Comparison of ENCODE assay signal across 9 cellular contexts in genomic region chr6:149140137-149140909, GRCh38.
DNase-seq lines count a peak whose midpoint lies in the region; ATAC-seq, FAIRE-seq and TF ChIP-seq lines count a peak whose summit lies in the region.
"Had no signal": no experiment of that assay in that cellular context is flagged by ENCODE, and none has a peak within 500 bp of the region (broad histone marks: within the 10 kb centered on the region; RNA-seq: fewer than 3 reads in every experiment).

No MANE protein-coding gene starts in this region.

- ATAC-seq in GM21825 (IDR thresholded peaks at IDR 0.05; ENCODE audit: unreplicated experiment) = peak; percentile 82

- peak overlapping the region; percentile 81 for H3K4me3 Mint-ChIP-seq in T-helper 1 cell treated with Interleukin-12 subunit alpha and Interleukin-12 subunit beta and Interleukin-4 antibody, amounts not matched to agents 30 μg/mL and 1 μg/mL, for 36 hours
- H3K4me3 Mint-ChIP-seq in MCF 10A (ENCODE audit: unreplicated experiment) = no peak overlapping the region

- H3K9ac ChIP-seq in endothelial cell of umbilical vein (replicated peaks; ENCODE audit: extremely low read depth, insufficient read depth, low read length) = no peak overlapping the region

- no peaks in the 10 kb centered on the region for H3K27me3 Mint-ChIP-seq in T-helper 1 cell treated with Interleukin-12 subunit alpha and Interleukin-12 subunit beta and Interleukin-4 antibody, amounts not matched to agents 30 μg/mL and 1 μg/mL, for 36 hours (ENCODE audit: low read depth)
- H3K27me3 Mint-ChIP-seq in MCF 10A (ENCODE audit: insufficient read depth, unreplicated experiment) = no peaks in the 10 kb centered on the region

- peaks cover 0 to 3% of the 10 kb centered on the region in 2 experiments for H3K27me3 ChIP-seq in endothelial cell of umbilical vein (ENCODE audit: control insufficient read depth in 2 of 2, insufficient read depth in 2 of 2, low read length in 2 of 2)
- H3K27me3 ChIP-seq: pancreas had no signal

- no peaks in the 10 kb centered on the region for H3K9me3 ChIP-seq in endothelial cell of umbilical vein (replicated peaks; ENCODE audit: control insufficient read depth, insufficient read depth, low read length)
- H3K9me3 ChIP-seq: pancreas had no signal

- H3K9me3 Mint-ChIP-seq in T-helper 1 cell treated with Interleukin-12 subunit alpha and Interleukin-12 subunit beta and Interleukin-4 antibody, amounts not matched to agents 30 μg/mL and 1 μg/mL, for 36 hours = peaks cover 16% of the 10 kb centered on the region
- no peaks in the 10 kb centered on the region for H3K9me3 Mint-ChIP-seq in MCF 10A (ENCODE audit: unreplicated experiment)

- H3K79me2 ChIP-seq in endothelial cell of umbilical vein (ENCODE audit: control insufficient read depth, insufficient read depth, low read length) = no peaks in the 10 kb centered on the region

- dilution Hi-C loops in endothelial cell of umbilical vein (cut with MboI; ENCODE audit: extremely low pct_ligation_motif_present, low sequenced_read_pairs) = no loop called here

- TF ChIP-seq CTCF in GM10248 (IDR thresholded peaks at IDR 0.05; ENCODE audit: control extremely low read depth, extremely low read depth, low read depth, missing control alignments) (no peak), endothelial cell of umbilical vein (IDR thresholded peaks at IDR 0.05; ENCODE audit: extremely low read depth in 1 of 2, insufficient read depth in 1 of 2, low read depth in 1 of 2, low read length in 2 of 2) (no peak), MCF 10A (IDR thresholded peaks at IDR 0.05; ENCODE audit: unreplicated experiment) (no peak)

- H3K36me3 ChIP-seq in endothelial cell of umbilical vein (ENCODE audit: control insufficient read depth in 2 of 2, extremely low read depth in 1 of 2, insufficient read depth in 2 of 2, low read length in 2 of 2) = no peaks in the 10 kb centered on the region
- no peaks in the 10 kb centered on the region for H3K36me3 ChIP-seq in urinary bladder (ENCODE audit: insufficient read depth)
- H3K36me3 ChIP-seq: pancreas had no signal

- CTCF ChIA-PET in GM10248 (lab: Yijun Ruan, JAX) (interaction anchor here (0.9 to 2.1 kb wide), 5 partner anchors 9 to 58 kb away, joined by 3 to 12 read pairs (median 3); no protein-coding TSS in a partner anchor), endothelial cell of umbilical vein (lab: Charles Lee) (no interaction called here), MCF 10A (lab: Yijun Ruan, JAX) (no interaction called here)

- H4K20me1 ChIP-seq in endothelial cell of umbilical vein (replicated peaks; ENCODE audit: control insufficient read depth, extremely low read depth, insufficient read depth, low read length) = no peaks in the 10 kb centered on the region

- no peak overlapping the region for H3K4me2 ChIP-seq in endothelial cell of umbilical vein (ENCODE audit: insufficient read depth, low read length)

- WGBS in urinary bladder = 58% methylated on average over 12 of the region's 12 CpGs

- H3K36me3 Mint-ChIP-seq in T-helper 1 cell treated with Interleukin-12 subunit alpha and Interleukin-12 subunit beta and Interleukin-4 antibody, amounts not matched to agents 30 μg/mL and 1 μg/mL, for 36 hours (ENCODE audit: low read depth) = peaks cover 29% of the 10 kb centered on the region
- no peaks in the 10 kb centered on the region for H3K36me3 Mint-ChIP-seq in MCF 10A (ENCODE audit: insufficient read depth, unreplicated experiment)

- peak overlapping the region; percentile 99 for H3K27ac Mint-ChIP-seq in T-helper 1 cell treated with Interleukin-12 subunit alpha and Interleukin-12 subunit beta and Interleukin-4 antibody, amounts not matched to agents 30 μg/mL and 1 μg/mL, for 36 hours
- H3K27ac Mint-ChIP-seq in MCF 10A (ENCODE audit: low read depth, unreplicated experiment) = no peak overlapping the region

- BruUV-seq in endothelial cell of umbilical vein (replicated peaks; lab: Mats Ljungman, UMichigan) (no TSS peak), MCF 10A (replicated peaks; lab: Mats Ljungman, UMichigan) (no TSS peak)

- peak; percentile 37 for FAIRE-seq in endothelial cell of umbilical vein (lab: Jason Lieb, UNC)
- FAIRE-seq: pancreas had no signal

- H3K27ac ChIP-seq in endothelial cell of umbilical vein (ENCODE audit: insufficient read depth, low read depth, low read length) (no peak overlapping the region), urinary bladder (ENCODE audit: low read depth) (peak overlapping the region; percentile 6)

- intact Hi-C loops in endothelial cell of umbilical vein (cut with micrococcal nuclease) = no loop called here
- intact Hi-C loops in MCF 10A (cut with micrococcal nuclease) = no loop called here

- H3K4me1 ChIP-seq in endothelial cell of umbilical vein (ENCODE audit: control insufficient read depth, extremely low read depth, insufficient read depth, low read length) = no peaks in the 10 kb centered on the region
- no peaks in the 10 kb centered on the region for H3K4me1 ChIP-seq in urinary bladder (ENCODE audit: insufficient read depth)

- TF ChIP-seq POLR2A in endothelial cell of umbilical vein (IDR thresholded peaks at IDR 0.05; ENCODE audit: low read depth, low read length) = no peak

- H3K4me1 Mint-ChIP-seq in T-helper 1 cell treated with Interleukin-12 subunit alpha and Interleukin-12 subunit beta and Interleukin-4 antibody, amounts not matched to agents 30 μg/mL and 1 μg/mL, for 36 hours (ENCODE audit: low read depth) = peaks cover 42% of the 10 kb centered on the region
- no peaks in the 10 kb centered on the region for H3K4me1 Mint-ChIP-seq in MCF 10A (ENCODE audit: insufficient read depth, unreplicated experiment)

- POLR2A ChIA-PET in GM10248 (lab: Yijun Ruan, JAX) = no interaction called here
- POLR2A ChIA-PET in endothelial cell of umbilical vein (lab: Charles Lee) = no interaction called here
- POLR2A ChIA-PET in MCF 10A (lab: Yijun Ruan, JAX) = no interaction called here

- no peak overlapping the region for H2AFZ ChIP-seq in endothelial cell of umbilical vein (ENCODE audit: low read depth, low read length)

- H3K4me3 ChIP-seq in endothelial cell of umbilical vein (replicated peaks in 1 of 3; ENCODE audit: insufficient read depth in 1 of 3, low read depth in 1 of 3, low read length in 3 of 3) (no peak overlapping the region), urinary bladder (ENCODE audit: low read depth, low read length) (no peak overlapping the region)
- H3K4me3 ChIP-seq: pancreas had no signal

- DNase-seq in GM10248 (ENCODE audit: extremely low spot score) (peak; percentile 42), endothelial cell of umbilical vein (ENCODE audit: low read depth, low spot score) (peak; percentile 38), NCI-H1436 treated with DMSO at 0.1 percent for 48 hours (lab: John Stamatoyannopoulos, UW) (no peak), MCF 10A (ENCODE audit: unreplicated experiment) (no peak), HPDE6-E6E7 (ENCODE audit: extremely low spot score) (no peak)
- DNase-seq: pancreas had no signal

- H3K9me1 ChIP-seq in endothelial cell of umbilical vein (replicated peaks; ENCODE audit: control insufficient read depth, extremely low read depth, insufficient read depth, low read length) = no peaks in the 10 kb centered on the region

TF ChIP-seq in endothelial cell of umbilical vein, 7 proteins besides CTCF, POLR2A, EP300 and RAD21:
- TF ChIP-seq MYC (IDR thresholded peaks at IDR 0.05; ENCODE audit: low read depth, low read length) (no peak), JUN (IDR thresholded peaks at IDR 0.05; ENCODE audit: borderline replicate concordance, insufficient read depth, insufficient read length, low read depth) (no peak), MAX (IDR thresholded peaks at IDR 0.05; ENCODE audit: insufficient read depth, insufficient read length) (no peak), FOS (IDR thresholded peaks at IDR 0.05; ENCODE audit: borderline replicate concordance, insufficient read depth, low read length) (no peak), GATA2 (IDR thresholded peaks at IDR 0.05; ENCODE audit: insufficient read depth, insufficient read length, low read depth, low read length) (no peak), EZH2 (IDR thresholded peaks at IDR 0.05; ENCODE audit: borderline replicate concordance, low read depth, low read length, severe bottlenecking) (no peak), POLR2AphosphoS5 (IDR thresholded peaks at IDR 0.05; ENCODE audit: insufficient read depth, low read depth, low read length) (no peak)

Comparison
In these comparisons a context has a peak if more than half of its experiments do, and no peak if none do; other contexts are left out.
1. DNase-seq: peak in GM10248 (single experiment) and endothelial cell of umbilical vein (single experiment); none in NCI-H1436 treated with DMSO at 0.1 percent for 48 hours (single experiment), MCF 10A (single experiment) and HPDE6-E6E7 (single experiment).